In genomic region chr1:109876617-109877319, GRCh38 we compare ENCODE assay signal across 11 cellular contexts. TPM values are rescaled to one million over a fixed set of nuclear protein-coding genes. Genes with fewer than 3 reads are reported as not detected.
DNase-seq lines count a peak whose midpoint lies in the region; ATAC-seq and TF ChIP-seq lines count a peak whose summit lies in the region.
"Had no signal": no experiment of that assay in that cellular context is flagged by ENCODE, and none has a peak within 500 bp of the region (broad histone marks: within the 10 kb centered on the region; RNA-seq: fewer than 3 reads in every experiment).

No MANE protein-coding gene starts in this region.

- TF ChIP-seq CTCF in coronary artery (IDR thresholded peaks at IDR 0.05) = no peak
- TF ChIP-seq CTCF in lung (IDR thresholded peaks at IDR 0.05; ENCODE audit: control extremely low read depth, extremely low read depth) = no peak

- H3K27me3 Mint-ChIP-seq in activated naive CD8-positive, alpha-beta T cell treated with anti-CD3 and anti-CD28 coated beads, Interleukin-2, amount 50 U/mL, for 24 hours = peaks cover 2% of the 10 kb centered on the region

- H3K9me3 ChIP-seq in HUES48 (ENCODE audit: control insufficient read depth, insufficient read depth, low read length) (no peaks in the 10 kb centered on the region), lung (ENCODE audit: control insufficient read depth in 2 of 2, insufficient read depth in 1 of 2, low read length in 1 of 2) (no peaks in the 10 kb centered on the region), thymus (ENCODE audit: control insufficient read depth) (no peaks in the 10 kb centered on the region)
- H3K9me3 ChIP-seq: neutrophil had no signal

- H3K27me3 ChIP-seq in HUES48 (ENCODE audit: control insufficient read depth, insufficient read depth, low read length) (no peaks in the 10 kb centered on the region), lung (ENCODE audit: control insufficient read depth, insufficient read depth) (no peaks in the 10 kb centered on the region), thymus (ENCODE audit: control insufficient read depth, insufficient read depth) (no peaks in the 10 kb centered on the region)
- H3K27me3 ChIP-seq: cardiac muscle cell, neutrophil had no signal

- H3K27ac ChIP-seq in HUES48 (ENCODE audit: low read depth, low read length) (peak overlapping the region; percentile 90), coronary artery (peak overlapping the region; percentile 89 to 94), lung (ENCODE audit: low read depth in 1 of 2, low read length in 1 of 2) (peak overlapping the region; percentile 38 to 75), thymus (ENCODE audit: low read depth) (peak overlapping the region; percentile 67)
- H3K27ac ChIP-seq: cardiac muscle cell, neutrophil had no signal

- no peaks in the 10 kb centered on the region for H3K9me3 Mint-ChIP-seq in activated naive CD8-positive, alpha-beta T cell treated with anti-CD3 and anti-CD28 coated beads, Interleukin-2, amount 50 U/mL, for 24 hours

- TF ChIP-seq POLR2A in GM18505 (IDR thresholded peaks at IDR 0.05; ENCODE audit: borderline replicate concordance, extremely low read depth, insufficient read depth, insufficient read length) = no peak

- no peak for DNase-seq in coronary artery (ENCODE audit: low spot score)
- no peak for DNase-seq in lung (ENCODE audit: low spot score)
- DNase-seq in RPMI8226 = no peak
- no peak for DNase-seq in activated naive CD8-positive, alpha-beta T cell treated with anti-CD3 and anti-CD28 coated beads, Interleukin-2, amount 50 U/mL, for 24 hours
- DNase-seq: stimulated activated naive CD8-positive, alpha-beta T cell treated with anti-CD3 and anti-CD28 coated beads, Interleukin-15, Interleukin-2, amounts not matched to agents 100 U/mL and 50 U/mL, for 24 hours had no signal

- no peak overlapping the region for H3K27ac Mint-ChIP-seq in activated naive CD8-positive, alpha-beta T cell treated with anti-CD3 and anti-CD28 coated beads, Interleukin-2, amount 50 U/mL, for 24 hours

- peaks cover 6% of the 10 kb centered on the region for H3K4me1 Mint-ChIP-seq in activated naive CD8-positive, alpha-beta T cell treated with anti-CD3 and anti-CD28 coated beads, Interleukin-2, amount 50 U/mL, for 24 hours

- H3K4me3 ChIP-seq in HUES48 (ENCODE audit: low read depth, low read length) (no peak overlapping the region), coronary artery (peak overlapping the region; percentile 50), lung (no peak overlapping the region), thymus (ENCODE audit: low read length) (no peak overlapping the region)
- H3K4me3 ChIP-seq: cardiac muscle cell had no signal

- WGBS in lung, 2 donors = 68 to 91% methylated on average over 4 of the region's 4 CpGs
- 93% methylated on average over 4 of the region's 4 CpGs for WGBS in thymus

- ATAC-seq in lung (ENCODE audit: insufficient read depth, low FRiP score) = no peak
- ATAC-seq in HG03025 (IDR thresholded peaks at IDR 0.05; ENCODE audit: low FRiP score, unreplicated experiment) = no peak
- ATAC-seq in GM18505 (IDR thresholded peaks at IDR 0.05; ENCODE audit: unreplicated experiment) = no peak
- no peak for ATAC-seq in activated naive CD8-positive, alpha-beta T cell treated with anti-CD3 and anti-CD28 coated beads, Interleukin-2, amount 50 U/mL, for 24 hours
- ATAC-seq: stimulated activated naive CD8-positive, alpha-beta T cell treated with anti-CD3 and anti-CD28 coated beads, Interleukin-15, Interleukin-2, amounts not matched to agents 100 U/mL and 50 U/mL, for 24 hours had no signal

- H3K4me3 Mint-ChIP-seq in activated naive CD8-positive, alpha-beta T cell treated with anti-CD3 and anti-CD28 coated beads, Interleukin-2, amount 50 U/mL, for 24 hours = no peak overlapping the region

- H3K36me3 Mint-ChIP-seq in activated naive CD8-positive, alpha-beta T cell treated with anti-CD3 and anti-CD28 coated beads, Interleukin-2, amount 50 U/mL, for 24 hours (ENCODE audit: low read depth) = no peaks in the 10 kb centered on the region

- peak overlapping the region; percentile 33; the same call in 1 of the 2 replicates for H3K9ac ChIP-seq in HUES48 (ENCODE audit: low read depth, low read length)

- H3K4me1 ChIP-seq in HUES48 (ENCODE audit: control insufficient read depth, insufficient read depth, low read length) (peaks cover 40% of the 10 kb centered on the region), lung (ENCODE audit: control insufficient read depth in 2 of 2, insufficient read depth in 2 of 2, low read length in 2 of 2) (peaks cover 0 to 16% of the 10 kb centered on the region in 2 donors), thymus (ENCODE audit: control insufficient read depth, insufficient read depth, low read length) (peaks cover 2% of the 10 kb centered on the region)

- no peaks in the 10 kb centered on the region for H3K36me3 ChIP-seq in HUES48 (ENCODE audit: control insufficient read depth, insufficient read depth, low read length)
- H3K36me3 ChIP-seq in lung (ENCODE audit: control insufficient read depth in 2 of 2, insufficient read depth in 2 of 2, low read length in 2 of 2) = no peaks in the 10 kb centered on the region
- H3K36me3 ChIP-seq in thymus (ENCODE audit: control insufficient read depth, insufficient read depth) = no peaks in the 10 kb centered on the region
- H3K36me3 ChIP-seq: cardiac muscle cell, neutrophil had no signal

RNA-seq across cellular contexts. Expression of gene CSF1, which starts 33.9 kb away (rescaled TPM):
- 10 to 100 TPM; 24.7 to 65.3 TPM for total RNA-seq in lung
- polyA plus RNA-seq in lung (10 to 100 TPM; 13.5 to 32.2 TPM), thymus (11.1 TPM)
